In the genomic region with DNA sequence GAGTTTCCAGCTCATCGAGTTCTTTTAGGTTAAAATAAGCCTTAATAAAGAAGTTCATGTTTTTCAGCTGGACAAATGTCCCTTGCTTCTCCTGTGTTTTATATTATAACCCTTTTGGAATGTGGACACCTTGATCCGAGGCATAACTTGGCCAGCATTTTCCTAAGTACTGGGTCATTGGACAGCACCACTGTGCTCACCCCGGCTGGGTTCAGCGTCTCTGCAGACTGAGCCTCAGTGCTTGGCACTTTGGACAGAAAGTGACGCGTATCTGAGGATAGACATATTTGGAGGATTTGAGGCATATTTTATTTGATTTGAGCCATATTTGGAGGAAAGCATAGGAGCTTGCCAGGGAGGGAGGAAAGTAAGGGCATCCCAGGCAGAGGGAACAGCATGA, we compare ENCODE assay signal across 2 cellular contexts.
TF ChIP-seq lines count a peak whose summit lies in the region.

No MANE protein-coding gene starts in this region.

TF ChIP-seq in HEK293, 187 proteins besides CTCF, POLR2A, EP300 and RAD21 (continued from another document):
- TF ChIP-seq, protein P1, sequence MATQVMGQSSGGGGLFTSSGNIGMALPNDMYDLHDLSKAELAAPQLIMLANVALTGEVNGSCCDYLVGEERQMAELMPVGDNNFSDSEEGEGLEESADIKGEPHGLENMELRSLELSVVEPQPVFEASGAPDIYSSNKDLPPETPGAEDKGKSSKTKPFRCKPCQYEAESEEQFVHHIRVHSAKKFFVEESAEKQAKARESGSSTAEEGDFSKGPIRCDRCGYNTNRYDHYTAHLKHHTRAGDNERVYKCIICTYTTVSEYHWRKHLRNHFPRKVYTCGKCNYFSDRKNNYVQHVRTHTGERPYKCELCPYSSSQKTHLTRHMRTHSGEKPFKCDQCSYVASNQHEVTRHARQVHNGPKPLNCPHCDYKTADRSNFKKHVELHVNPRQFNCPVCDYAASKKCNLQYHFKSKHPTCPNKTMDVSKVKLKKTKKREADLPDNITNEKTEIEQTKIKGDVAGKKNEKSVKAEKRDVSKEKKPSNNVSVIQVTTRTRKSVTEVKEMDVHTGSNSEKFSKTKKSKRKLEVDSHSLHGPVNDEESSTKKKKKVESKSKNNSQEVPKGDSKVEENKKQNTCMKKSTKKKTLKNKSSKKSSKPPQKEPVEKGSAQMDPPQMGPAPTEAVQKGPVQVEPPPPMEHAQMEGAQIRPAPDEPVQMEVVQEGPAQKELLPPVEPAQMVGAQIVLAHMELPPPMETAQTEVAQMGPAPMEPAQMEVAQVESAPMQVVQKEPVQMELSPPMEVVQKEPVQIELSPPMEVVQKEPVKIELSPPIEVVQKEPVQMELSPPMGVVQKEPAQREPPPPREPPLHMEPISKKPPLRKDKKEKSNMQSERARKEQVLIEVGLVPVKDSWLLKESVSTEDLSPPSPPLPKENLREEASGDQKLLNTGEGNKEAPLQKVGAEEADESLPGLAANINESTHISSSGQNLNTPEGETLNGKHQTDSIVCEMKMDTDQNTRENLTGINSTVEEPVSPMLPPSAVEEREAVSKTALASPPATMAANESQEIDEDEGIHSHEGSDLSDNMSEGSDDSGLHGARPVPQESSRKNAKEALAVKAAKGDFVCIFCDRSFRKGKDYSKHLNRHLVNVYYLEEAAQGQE (tag by site-specific recombination; IDR thresholded peaks at IDR 0.05), result peak; percentile 67

TF ChIP-seq in H1, 55 proteins besides CTCF, POLR2A, EP300 and RAD21 (continued from another document):
- TF ChIP-seq TEAD4 (IDR thresholded peaks at IDR 0.05; ENCODE audit: low read depth, low read length), result no peak
- no peak for TF ChIP-seq TAF7 (optimal IDR thresholded peaks at IDR 0.05; ENCODE audit: borderline replicate concordance, low read depth, low read length)
- no peak for TF ChIP-seq SP4 (IDR thresholded peaks at IDR 0.05; ENCODE audit: low read length)
- TF ChIP-seq NANOG (IDR thresholded peaks at IDR 0.05; ENCODE audit: insufficient read depth, low read depth, low read length, poor library complexity, severe bottlenecking), result no peak
- TF ChIP-seq, protein P2, sequence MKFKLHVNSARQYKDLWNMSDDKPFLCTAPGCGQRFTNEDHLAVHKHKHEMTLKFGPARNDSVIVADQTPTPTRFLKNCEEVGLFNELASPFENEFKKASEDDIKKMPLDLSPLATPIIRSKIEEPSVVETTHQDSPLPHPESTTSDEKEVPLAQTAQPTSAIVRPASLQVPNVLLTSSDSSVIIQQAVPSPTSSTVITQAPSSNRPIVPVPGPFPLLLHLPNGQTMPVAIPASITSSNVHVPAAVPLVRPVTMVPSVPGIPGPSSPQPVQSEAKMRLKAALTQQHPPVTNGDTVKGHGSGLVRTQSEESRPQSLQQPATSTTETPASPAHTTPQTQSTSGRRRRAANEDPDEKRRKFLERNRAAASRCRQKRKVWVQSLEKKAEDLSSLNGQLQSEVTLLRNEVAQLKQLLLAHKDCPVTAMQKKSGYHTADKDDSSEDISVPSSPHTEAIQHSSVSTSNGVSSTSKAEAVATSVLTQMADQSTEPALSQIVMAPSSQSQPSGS (IDR thresholded peaks at IDR 0.05; ENCODE audit: low read length), result no peak
- no peak for TF ChIP-seq MAFK (IDR thresholded peaks at IDR 0.05; ENCODE audit: low read depth, low read length)
- no peak for TF ChIP-seq SAP30 (IDR thresholded peaks at IDR 0.05; ENCODE audit: insufficient read depth, insufficient replicate concordance, low read length)
- TF ChIP-seq CEBPB (IDR thresholded peaks at IDR 0.05; ENCODE audit: low read depth, low read length), result no peak
- no peak for TF ChIP-seq NRF1 (IDR thresholded peaks at IDR 0.05; ENCODE audit: low read depth, low read length)
- TF ChIP-seq, protein P3, sequence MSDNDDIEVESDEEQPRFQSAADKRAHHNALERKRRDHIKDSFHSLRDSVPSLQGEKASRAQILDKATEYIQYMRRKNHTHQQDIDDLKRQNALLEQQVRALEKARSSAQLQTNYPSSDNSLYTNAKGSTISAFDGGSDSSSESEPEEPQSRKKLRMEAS (IDR thresholded peaks at IDR 0.05), result no peak
- no peak for TF ChIP-seq POU5F1 (IDR thresholded peaks at IDR 0.05; ENCODE audit: low read depth, low read length)
